11 cellular contexts compared by ENCODE assay signal in genomic region chr12:122054842-122055544, GRCh38.
"Had no signal": no experiment of that assay in that cellular context is flagged by ENCODE, and none has a peak within 500 bp of the region (broad histone marks: within the 10 kb centered on the region; RNA-seq: fewer than 3 reads in every experiment).

No MANE protein-coding gene starts in this region.

- H3K4me3 ChIP-seq: esophagus squamous epithelium, heart left ventricle, smooth muscle cell had no signal

- H3K36me3 Mint-ChIP-seq: activated CD8-positive, alpha-beta memory T cell treated with anti-CD3 and anti-CD28 coated beads, Interleukin-2, amount 10 ng/mL, durations not matched to agents 7 days and 5 days; activated naive CD4-positive, alpha-beta T cell treated with anti-CD3 and anti-CD28 coated beads, Interleukin-2, amount 50 U/mL, for 72 hours had no signal

- H3K9me3 Mint-ChIP-seq: activated naive CD4-positive, alpha-beta T cell treated with anti-CD3 and anti-CD28 coated beads, Interleukin-2, amount 50 U/mL, for 72 hours; activated T-cell treated with anti-CD3 and anti-CD28 coated beads, Interleukin-2, amount 50 U/mL, for 24 hours; memory B cell; stimulated activated memory B cell treated with anti-CD40 and anti-IgM and Interleukin-4, amounts not matched to agents 10 μg/mL and 1 μg/mL and 100 μg/mL, for 72 hours; T-helper 2 cell treated with Interferon-gamma antibody and Interleukin-4, amounts not matched to agents 5 μg/mL and 100 μg/mL, for 36 hours had no signal

- H3K4me3 Mint-ChIP-seq: activated CD8-positive, alpha-beta memory T cell treated with anti-CD3 and anti-CD28 coated beads, Interleukin-2, amount 10 ng/mL, durations not matched to agents 7 days and 5 days; activated T-cell treated with anti-CD3 and anti-CD28 coated beads, Interleukin-2, amount 50 U/mL, for 24 hours; T-helper 2 cell treated with Interferon-gamma antibody and Interleukin-4, amounts not matched to agents 5 μg/mL and 100 μg/mL, for 36 hours had no signal

- H3K27ac Mint-ChIP-seq: activated CD8-positive, alpha-beta memory T cell treated with anti-CD3 and anti-CD28 coated beads, Interleukin-2, amount 10 ng/mL, durations not matched to agents 7 days and 5 days; memory B cell; T-helper 2 cell treated with Interferon-gamma antibody and Interleukin-4, amounts not matched to agents 5 μg/mL and 100 μg/mL, for 36 hours had no signal

- H3K27me3 ChIP-seq: esophagus squamous epithelium, foreskin keratinocyte, heart left ventricle had no signal

- H3K27me3 Mint-ChIP-seq: activated CD8-positive, alpha-beta memory T cell treated with anti-CD3 and anti-CD28 coated beads, Interleukin-2, amount 10 ng/mL, durations not matched to agents 7 days and 5 days; activated T-cell treated with anti-CD3 and anti-CD28 coated beads, Interleukin-2, amount 50 U/mL, for 24 hours; memory B cell; stimulated activated memory B cell treated with anti-CD40 and anti-IgM and Interleukin-4, amounts not matched to agents 10 μg/mL and 1 μg/mL and 100 μg/mL, for 72 hours had no signal

- H3K27ac ChIP-seq: esophagus squamous epithelium, foreskin keratinocyte had no signal

- DNase-seq: esophagus squamous epithelium had no signal

- FAIRE-seq: islet of Langerhans had no signal

- H3K9me3 ChIP-seq: esophagus squamous epithelium, heart left ventricle had no signal

- H3K4me1 ChIP-seq: foreskin keratinocyte had no signal

- H3K4me1 Mint-ChIP-seq: memory B cell had no signal
